ENCODE assay signal across 8 cellular contexts in the genomic region with DNA sequence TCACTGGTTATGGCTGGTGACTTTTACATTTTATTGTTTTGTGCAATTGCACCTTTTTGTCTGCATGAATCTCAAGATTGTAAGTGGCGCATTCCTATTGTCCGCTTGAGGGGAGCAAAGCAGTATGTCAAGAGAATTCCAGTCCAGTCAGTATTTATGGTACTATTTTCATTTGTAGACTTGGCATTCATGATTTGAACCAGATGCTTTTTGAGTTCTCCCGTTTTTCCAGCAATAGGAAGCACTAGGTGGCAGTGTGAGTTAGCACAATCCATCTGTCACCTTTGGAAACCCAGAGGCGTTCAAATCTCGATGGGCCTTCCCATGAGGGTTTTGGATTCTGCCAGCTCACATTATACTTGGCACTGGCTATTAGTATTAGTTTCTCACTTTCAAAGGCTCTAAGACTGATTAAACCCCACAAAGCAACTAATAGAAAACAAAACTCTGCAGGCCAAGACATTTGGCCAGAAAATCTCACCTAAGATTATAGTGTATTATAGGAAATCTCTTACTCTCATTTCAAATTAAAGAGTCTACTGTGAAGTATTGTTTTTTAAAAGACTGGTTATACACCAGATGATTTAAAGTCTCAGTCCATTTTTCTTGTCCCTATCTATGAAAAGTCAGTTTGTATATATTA. TPM values are rescaled to one million over a fixed set of nuclear protein-coding genes. Genes with fewer than 3 reads are reported as not detected.
DNase-seq lines count a peak whose midpoint lies in the region; ATAC-seq, FAIRE-seq and TF ChIP-seq lines count a peak whose summit lies in the region.

No MANE protein-coding gene starts in this region.

- no peaks in the 10 kb centered on the region for H3K36me3 Mint-ChIP-seq in stimulated activated naive CD8-positive, alpha-beta T cell treated with anti-CD3 and anti-CD28 coated beads, Interleukin-15, Interleukin-2, amounts not matched to agents 100 ng/mL and 50 ng/mL, for 24 hours (ENCODE audit: low read depth)

- peaks cover 47% of the 10 kb centered on the region for H3K4me1 Mint-ChIP-seq in stimulated activated naive CD8-positive, alpha-beta T cell treated with anti-CD3 and anti-CD28 coated beads, Interleukin-15, Interleukin-2, amounts not matched to agents 100 ng/mL and 50 ng/mL, for 24 hours (ENCODE audit: low read depth)

- H3K27ac ChIP-seq in kidney (ENCODE audit: low read depth in 2 of 2, low read length in 2 of 2), result no peak overlapping the region

- H3K36me3 ChIP-seq in kidney (ENCODE audit: control insufficient read depth in 1 of 2, insufficient read depth in 2 of 2, low read length in 2 of 2), result no peaks in the 10 kb centered on the region

- H3K4me3 ChIP-seq in cardiac fibroblast (replicated peaks in 1 of 2; ENCODE audit: low read depth in 2 of 2, low read length in 2 of 2) (peak overlapping the region in 1 of 2 donors; percentile 3), kidney (ENCODE audit: low read length in 2 of 2) (peak overlapping the region; percentile 52 to 65)

- H3K4me3 Mint-ChIP-seq in stimulated activated naive CD8-positive, alpha-beta T cell treated with anti-CD3 and anti-CD28 coated beads, Interleukin-15, Interleukin-2, amounts not matched to agents 100 ng/mL and 50 ng/mL, for 24 hours, result peak overlapping the region; percentile 22

- POLR2A ChIA-PET in HEK293T (lab: Yijun Ruan, JAX), result no interaction called here

- H3K4me1 ChIP-seq in kidney (ENCODE audit: control insufficient read depth in 1 of 2, insufficient read depth in 1 of 2, low read depth in 1 of 2, low read length in 2 of 2), result peaks cover 10% of the 10 kb centered on the region in 2 donors

- no peaks in the 10 kb centered on the region for H3K9me3 Mint-ChIP-seq in stimulated activated naive CD8-positive, alpha-beta T cell treated with anti-CD3 and anti-CD28 coated beads, Interleukin-15, Interleukin-2, amounts not matched to agents 100 ng/mL and 50 ng/mL, for 24 hours

- no peak for FAIRE-seq in kidney (lab: Jason Lieb, UNC)

- intact Hi-C loops in kidney (cut with DNase I), result loop anchor here (10.0 kb wide), 1 partner anchor 395 kb away; no protein-coding TSS in a partner anchor

- H3K9ac ChIP-seq in kidney (ENCODE audit: low read length in 2 of 2), result peak overlapping the region in 1 of 2 donors; percentile 30

- TF ChIP-seq CTCF in cardiac fibroblast (IDR thresholded peaks at IDR 0.05; ENCODE audit: low read depth, low read length), result peak; percentile 63
- TF ChIP-seq CTCF in kidney (IDR thresholded peaks at IDR 0.05; ENCODE audit: borderline replicate concordance, extremely low read depth, insufficient read depth), result peak; percentile 72

- in situ Hi-C loops in Caki2 (cut with HindIII; ENCODE audit: low pct_unique_long_range_greater_than_20kb, low sequenced_read_pairs), result no loop called here

- peaks cover 54% of the 10 kb centered on the region for H3K27me3 Mint-ChIP-seq in stimulated activated naive CD8-positive, alpha-beta T cell treated with anti-CD3 and anti-CD28 coated beads, Interleukin-15, Interleukin-2, amounts not matched to agents 100 ng/mL and 50 ng/mL, for 24 hours

- H3K27ac Mint-ChIP-seq in stimulated activated naive CD8-positive, alpha-beta T cell treated with anti-CD3 and anti-CD28 coated beads, Interleukin-15, Interleukin-2, amounts not matched to agents 100 ng/mL and 50 ng/mL, for 24 hours, result no peak overlapping the region

- no peak for ATAC-seq in GM21717 (IDR thresholded peaks at IDR 0.05; ENCODE audit: unreplicated experiment)

- peak; percentile 39 for DNase-seq in Caki2 (ENCODE audit: low read depth)
- DNase-seq in HEK293T (ENCODE audit: extremely low spot score), result peak; percentile 68
- peak; percentile 94 to 97 for DNase-seq in NCI-H524 (lab: John Stamatoyannopoulos, UW)
- DNase-seq in cardiac fibroblast (ENCODE audit: low read depth in 2 of 2), result peak; percentile 92 to 94
- DNase-seq in kidney, result no peak
- no peak for DNase-seq in activated CD4-positive, CD25-positive, alpha-beta regulatory T cell (lab: John Stamatoyannopoulos, UW)

- H3K9me3 ChIP-seq in kidney (ENCODE audit: control insufficient read depth in 1 of 2, low read length in 2 of 2), result no peaks in the 10 kb centered on the region

- CTCF ChIA-PET in HEK293T (lab: Yijun Ruan, JAX), result interaction anchor here (0.6 to 2.4 kb wide), 9 partner anchors 32 to 484 kb away, joined by 3 to 13 read pairs (median 3); no protein-coding TSS in a partner anchor

TF ChIP-seq in HEK293T, 16 proteins besides CTCF, POLR2A, EP300 and RAD21:
- TF ChIP-seq FOXM1 (IDR thresholded peaks at IDR 0.05; ENCODE audit: borderline replicate concordance), result no peak
- TF ChIP-seq, protein P1, sequence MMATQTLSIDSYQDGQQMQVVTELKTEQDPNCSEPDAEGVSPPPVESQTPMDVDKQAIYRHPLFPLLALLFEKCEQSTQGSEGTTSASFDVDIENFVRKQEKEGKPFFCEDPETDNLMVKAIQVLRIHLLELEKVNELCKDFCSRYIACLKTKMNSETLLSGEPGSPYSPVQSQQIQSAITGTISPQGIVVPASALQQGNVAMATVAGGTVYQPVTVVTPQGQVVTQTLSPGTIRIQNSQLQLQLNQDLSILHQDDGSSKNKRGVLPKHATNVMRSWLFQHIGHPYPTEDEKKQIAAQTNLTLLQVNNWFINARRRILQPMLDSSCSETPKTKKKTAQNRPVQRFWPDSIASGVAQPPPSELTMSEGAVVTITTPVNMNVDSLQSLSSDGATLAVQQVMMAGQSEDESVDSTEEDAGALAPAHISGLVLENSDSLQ (IDR thresholded peaks at IDR 0.05), result peak; percentile 32; the same call in 1 of the 2 replicates

RNA-seq across cellular contexts. Expression of gene DACT1, which starts 2.2 kb away (rescaled TPM):
- total RNA-seq in Caki2 (2014; rRNA removed; shearing (Covaris generic); ENCODE audit: low replicate concordance), result 0.20 TPM in 1 of 2 replicates, not detected in the other
- total RNA-seq in kidney, result 18.6 TPM
- polyA plus RNA-seq in kidney (ENCODE audit: insufficient read depth, low read depth, low replicate concordance), result 2.1 TPM

Comparison
In these comparisons a context has a peak if more than half of its experiments do, and no peak if none do; other contexts are left out.
1. DNase-seq: peak in Caki2 (single experiment), HEK293T (single experiment), NCI-H524 (2 of 2) and cardiac fibroblast (2 of 2); none in kidney (single experiment) and activated CD4-positive, CD25-positive, alpha-beta regulatory T cell (0 of 4).
2. RNA of gene DACT1, which starts 2.2 kb away (total RNA-seq): 18.6 TPM in kidney (single experiment); 0.20 TPM in Caki2; every median in the first group is over 10 times any median in the second.